Comparison of ENCODE assay signal across 8 cellular contexts in genomic region chr11:9461068-9461759, GRCh38.
DNase-seq lines count a peak whose midpoint lies in the region; TF ChIP-seq lines count a peak whose summit lies in the region.

No MANE protein-coding gene starts in this region.

- peak; percentile 83 for DNase-seq in COR-L47 (lab: John Stamatoyannopoulos, UW)
- DNase-seq in GM20000 (ENCODE audit: low spot score) = peak; percentile 90
- DNase-seq in HS-27A (ENCODE audit: low read depth) = peak; percentile 83
- peak; percentile 80 for DNase-seq in NOMO-1 treated with dmso at 0.1 percent for 144 hours (lab: John Stamatoyannopoulos, UW; ENCODE audit: unreplicated experiment)
- DNase-seq in activated CD8-positive, alpha-beta memory T cell treated with anti-CD3 and anti-CD28 coated beads, Interleukin-2, amount 50 U/mL, for 48 hours = peak; percentile 88
- DNase-seq in epidermal melanocyte (ENCODE audit: insufficient read length, low spot score) = peak; percentile 78
- DNase-seq in middle frontal gyrus (ENCODE audit: extremely low spot score, low spot score) = peak; percentile 74
- peak; percentile 58 to 72 for DNase-seq in stimulated activated CD8-positive, alpha-beta memory T cell treated with anti-CD3 and anti-CD28 coated beads, Interleukin-2, amount 100 ng/mL, for 48 hours (ENCODE audit: low read depth in 2 of 2)

- no peak for TF ChIP-seq CTCF in GM20000 (IDR thresholded peaks at IDR 0.05; ENCODE audit: extremely low read depth, missing control alignments)

Comparison
In these comparisons a context has a peak if more than half of its experiments do, and no peak if none do; other contexts are left out.
1. Peak in every context shown above with its lines: DNase-seq.